Comparison of ENCODE assay signal across 1 cellular context in the genomic region with DNA sequence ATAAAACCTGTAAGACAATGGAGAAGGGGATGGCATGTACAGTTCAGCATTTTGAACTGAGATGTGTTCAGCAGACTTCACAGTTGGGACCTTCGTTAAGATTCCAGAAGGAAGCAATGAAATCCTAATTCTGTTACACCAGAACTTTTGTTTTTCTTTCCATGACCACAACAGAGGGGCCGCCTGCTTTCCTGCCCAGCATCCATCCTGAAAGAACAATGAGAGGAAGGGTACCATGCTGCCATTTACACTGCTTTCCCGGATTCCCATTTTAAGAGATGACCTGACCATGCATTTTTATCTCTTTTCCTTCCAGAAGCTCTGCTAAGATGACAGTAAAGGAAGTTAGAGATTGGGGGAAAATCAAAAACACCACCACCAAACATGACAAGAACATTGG.
TF ChIP-seq lines count a peak whose summit lies in the region.

No MANE protein-coding gene starts in this region.

TF ChIP-seq in HepG2, 621 proteins besides CTCF, POLR2A, EP300 and RAD21 (continued from another document):
- TF ChIP-seq ZBTB34 (CRISPR knock-in tag; IDR thresholded peaks at IDR 0.05): no peak
- TF ChIP-seq E2F5 (CRISPR knock-in tag; conservative IDR thresholded peaks at IDR 0.05): no peak
- no peak for TF ChIP-seq ESRRA (CRISPR knock-in tag; IDR thresholded peaks at IDR 0.05; ENCODE audit: low read depth)
